In the genomic region with DNA sequence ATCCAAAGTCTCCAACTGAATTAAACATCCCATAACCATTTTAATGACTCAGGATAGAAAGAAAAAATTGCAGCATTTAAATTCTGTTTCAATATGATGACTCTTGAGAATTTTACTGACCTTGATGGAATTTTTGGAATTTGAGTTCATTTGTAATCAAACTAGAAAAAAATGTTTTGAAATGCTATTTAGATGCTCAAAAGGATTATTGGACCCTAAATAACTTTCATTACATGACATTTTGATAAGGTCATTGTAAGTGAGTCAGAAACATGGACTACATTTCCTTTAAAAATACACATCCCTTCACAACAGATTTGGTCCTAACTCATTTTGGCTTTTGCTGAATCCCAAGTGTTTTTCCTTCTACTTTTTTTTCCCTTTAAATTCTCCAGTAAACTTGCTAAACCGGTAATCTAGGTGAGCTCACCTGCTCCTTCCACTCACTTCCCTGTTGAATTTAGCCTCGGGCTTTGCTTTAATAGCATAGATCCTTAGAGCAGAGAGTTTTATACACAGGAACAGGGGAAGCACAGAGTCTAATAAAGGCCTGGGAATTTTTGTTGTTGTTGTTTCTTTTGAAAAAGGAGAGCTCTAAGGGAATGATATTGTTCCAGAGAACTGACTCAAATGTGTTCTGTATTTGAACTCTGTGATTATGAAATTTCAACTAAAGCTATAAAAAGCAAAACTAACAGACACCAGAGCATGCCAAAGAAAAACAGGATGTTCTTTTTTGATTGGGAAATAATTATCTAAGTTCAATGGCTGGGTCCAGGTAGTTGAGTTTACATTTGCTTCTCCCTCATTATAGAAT, we compare ENCODE assay signal across 10 cellular contexts.
DNase-seq lines count a peak whose midpoint lies in the region; ATAC-seq and TF ChIP-seq lines count a peak whose summit lies in the region.
"Had no signal": no experiment of that assay in that cellular context is flagged by ENCODE, and none has a peak within 500 bp of the region (broad histone marks: within the 10 kb centered on the region; RNA-seq: fewer than 3 reads in every experiment).

No MANE protein-coding gene starts in this region.

- TF ChIP-seq CTCF in epithelial cell of proximal tubule (conservative IDR thresholded peaks at IDR 0.05; ENCODE audit: low read depth, low read length) (no peak), osteocyte (IDR thresholded peaks at IDR 0.05) (no peak)

- H3K36me3 Mint-ChIP-seq in osteocyte (ENCODE audit: unreplicated experiment): peaks cover 6% of the 10 kb centered on the region
- no peaks in the 10 kb centered on the region for H3K36me3 Mint-ChIP-seq in activated T-helper 17 cell treated with anti-CD3 and anti-CD28 coated beads, Interleukin-2, amount 50 U/mL, for 72 hours (ENCODE audit: low read depth)
- H3K36me3 Mint-ChIP-seq: IgD-negative memory B cell had no signal

- ATAC-seq in activated T-helper 17 cell treated with anti-CD3 and anti-CD28 coated beads, Interleukin-2, amount 50 U/mL, for 72 hours (replicated peaks): no peak
- no peak for ATAC-seq in GM21360 (IDR thresholded peaks at IDR 0.05; ENCODE audit: unreplicated experiment)

- H3K27ac ChIP-seq in substantia nigra (ENCODE audit: low read depth, low read length, poor library complexity, severe bottlenecking): no peak overlapping the region

- peaks cover 27% of the 10 kb centered on the region for H3K9me3 Mint-ChIP-seq in osteocyte (ENCODE audit: unreplicated experiment)
- no peaks in the 10 kb centered on the region for H3K9me3 Mint-ChIP-seq in activated T-helper 17 cell treated with anti-CD3 and anti-CD28 coated beads, Interleukin-2, amount 50 U/mL, for 72 hours

- H3K27me3 Mint-ChIP-seq in osteocyte (ENCODE audit: unreplicated experiment): no peaks in the 10 kb centered on the region
- peaks cover 13% of the 10 kb centered on the region for H3K27me3 Mint-ChIP-seq in activated T-helper 17 cell treated with anti-CD3 and anti-CD28 coated beads, Interleukin-2, amount 50 U/mL, for 72 hours
- H3K27me3 Mint-ChIP-seq: IgD-negative memory B cell had no signal

- no peak overlapping the region for H3K4me3 ChIP-seq in epithelial cell of proximal tubule (ENCODE audit: low read depth, low read length)

- H3K4me1 Mint-ChIP-seq in osteocyte (ENCODE audit: unreplicated experiment): peaks cover 22% of the 10 kb centered on the region
- H3K4me1 Mint-ChIP-seq in activated T-helper 17 cell treated with anti-CD3 and anti-CD28 coated beads, Interleukin-2, amount 50 U/mL, for 72 hours: no peaks in the 10 kb centered on the region
- H3K4me1 Mint-ChIP-seq: IgD-negative memory B cell had no signal

- DNase-seq in DMS114 treated with DMSO at 0.1 percent for 48 hours (lab: John Stamatoyannopoulos, UW; ENCODE audit: unreplicated experiment) (peak; percentile 93), NCI-H510A treated with DMSO at 0.1 percent for 48 hours (lab: John Stamatoyannopoulos, UW) (peak; percentile 46), epithelial cell of proximal tubule (ENCODE audit: low read depth) (peak; percentile 73), osteocyte (ENCODE audit: extremely low spot score, unreplicated experiment) (no peak), substantia nigra (lab: John Stamatoyannopoulos, UW) (no peak), NK-92 (lab: John Stamatoyannopoulos, UW; ENCODE audit: unreplicated experiment) (no peak)
- DNase-seq: activated effector memory CD4-positive, alpha-beta T cell treated with anti-CD3 and anti-CD28 coated beads, Interleukin-2, amount 50 U/mL, for 16 hours had no signal

- no peak overlapping the region for H3K4me3 Mint-ChIP-seq in osteocyte (ENCODE audit: unreplicated experiment)
- H3K4me3 Mint-ChIP-seq in activated T-helper 17 cell treated with anti-CD3 and anti-CD28 coated beads, Interleukin-2, amount 50 U/mL, for 72 hours: no peak overlapping the region
- H3K4me3 Mint-ChIP-seq: IgD-negative memory B cell had no signal

- H3K27ac Mint-ChIP-seq in osteocyte (ENCODE audit: unreplicated experiment): peak overlapping the region; percentile 95
- H3K27ac Mint-ChIP-seq in activated T-helper 17 cell treated with anti-CD3 and anti-CD28 coated beads, Interleukin-2, amount 50 U/mL, for 72 hours: no peak overlapping the region
- H3K27ac Mint-ChIP-seq: IgD-negative memory B cell had no signal

Comparison
In these comparisons a context has a peak if more than half of its experiments do, and no peak if none do; other contexts are left out.
1. DNase-seq: peak in DMS114 treated with DMSO at 0.1 percent for 48 hours (single experiment), NCI-H510A treated with DMSO at 0.1 percent for 48 hours (single experiment) and epithelial cell of proximal tubule (single experiment); none in osteocyte (single experiment), substantia nigra (0 of 49) and NK-92 (single experiment).